ENCODE assay signal across 15 cellular contexts in the genomic region with DNA sequence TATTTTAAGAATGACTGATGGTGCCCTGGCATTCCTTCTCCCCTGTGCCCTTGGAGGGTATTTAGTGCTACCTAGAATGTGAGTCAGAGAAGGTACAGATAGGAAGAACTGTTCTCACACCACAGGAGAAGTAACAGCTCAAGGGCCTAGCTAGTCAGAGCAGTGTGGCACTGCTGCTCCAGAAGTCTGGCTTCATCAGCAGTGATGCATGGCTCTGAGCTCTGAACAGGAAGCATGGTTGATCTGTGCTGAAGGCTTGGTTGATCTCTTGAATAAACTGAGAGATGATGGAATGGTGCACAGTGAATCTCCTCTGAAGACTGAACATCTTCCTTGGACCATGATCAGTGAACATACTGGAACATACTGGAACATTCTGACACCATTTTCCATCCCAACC.
"Had no signal": no experiment of that assay in that cellular context is flagged by ENCODE, and none has a peak within 500 bp of the region (broad histone marks: within the 10 kb centered on the region; RNA-seq: fewer than 3 reads in every experiment).

No MANE protein-coding gene starts in this region.

- ATAC-seq: body of pancreas; effector memory CD8-positive, alpha-beta T cell; lower lobe of right lung; naive thymus-derived CD4-positive, alpha-beta T cell; T-helper 17 cell; WTC11 had no signal

- H3K4me2 ChIP-seq: hepatocyte had no signal

- H3K36me3 ChIP-seq: lower lobe of right lung, right atrium auricular region, tibial nerve had no signal

- H3K9me3 ChIP-seq: body of pancreas, lower lobe of right lung, right atrium auricular region, tibial nerve had no signal

- H3K27me3 ChIP-seq: body of pancreas, hepatocyte, right atrium auricular region, tibial nerve had no signal

- H3K4me3 ChIP-seq: body of pancreas, hepatocyte, lower lobe of right lung, right atrium auricular region, skin epidermis, tibial nerve had no signal

- H3K27ac ChIP-seq: body of pancreas, epithelial cell of prostate, hepatocyte, lower lobe of right lung, right atrium auricular region, skin epidermis, tibial nerve had no signal

- DNase-seq: activated CD4-positive, alpha-beta T cell treated with anti-CD3 and anti-CD28 coated beads, Interleukin-2, amount 10 ng/mL, durations not matched to agents 24 days and 14 days; activated effector memory CD4-positive, alpha-beta T cell treated with Interleukin-2 at 50 U/mL for 16 hours; activated T-cell treated with anti-CD3 and anti-CD28 coated beads, Interleukin-2, amount 50 U/mL, for 1 hour; amniotic stem cell; body of pancreas; effector memory CD8-positive, alpha-beta T cell; lower lobe of right lung; naive thymus-derived CD4-positive, alpha-beta T cell; T-helper 17 cell had no signal

- H3K4me1 ChIP-seq: body of pancreas, lower lobe of right lung, right atrium auricular region, tibial nerve had no signal
